ENCODE assay signal across 14 cellular contexts in genomic region chr11:34653031-34653430, GRCh38. TPM values are rescaled to one million over a fixed set of nuclear protein-coding genes. Genes with fewer than 3 reads are reported as not detected.
DNase-seq lines count a peak whose midpoint lies in the region; ATAC-seq, FAIRE-seq and TF ChIP-seq lines count a peak whose summit lies in the region.
"Had no signal": no experiment of that assay in that cellular context is flagged by ENCODE, and none has a peak within 500 bp of the region (broad histone marks: within the 10 kb centered on the region; RNA-seq: fewer than 3 reads in every experiment).

No MANE protein-coding gene starts in this region.

- no peaks in the 10 kb centered on the region for H3K9me3 ChIP-seq in astrocyte (ENCODE audit: insufficient read depth, low read depth, low read length)
- H3K9me3 ChIP-seq in HepG2 (ENCODE audit: low read length): no peaks in the 10 kb centered on the region
- H3K9me3 ChIP-seq in suprapubic skin: no peaks in the 10 kb centered on the region
- H3K9me3 ChIP-seq in kidney (ENCODE audit: control insufficient read depth in 1 of 2, low read length in 2 of 2): no peaks in the 10 kb centered on the region

- DNase-seq in astrocyte (ENCODE audit: low read depth): no peak
- no peak for DNase-seq in HepG2 (ENCODE audit: low spot score)
- no peak for DNase-seq in suprapubic skin (ENCODE audit: low spot score in 2 of 2)
- DNase-seq in natural killer cell: no peak
- DNase-seq in NCI-H2196 treated with DMSO at 0.1 percent for 48 hours (lab: John Stamatoyannopoulos, UW; ENCODE audit: unreplicated experiment): no peak
- DNase-seq in kidney: no peak
- DNase-seq: activated T-cell treated with anti-CD3 and anti-CD28 coated beads for 4 hours, NCI-H1694, NCI-H748 treated with DMSO at 0.1 percent for 48 hours, right cardiac atrium had no signal

- no peak for TF ChIP-seq CTCF in astrocyte (IDR thresholded peaks at IDR 0.05; ENCODE audit: insufficient read depth, low read depth, low read length)
- no peak for TF ChIP-seq CTCF in HepG2 (CRISPR knock-in tag; IDR thresholded peaks at IDR 0.05)
- no peak for TF ChIP-seq CTCF in suprapubic skin (IDR thresholded peaks at IDR 0.05)
- TF ChIP-seq CTCF in natural killer cell (IDR thresholded peaks at IDR 0.05): no peak
- TF ChIP-seq CTCF in kidney (IDR thresholded peaks at IDR 0.05; ENCODE audit: borderline replicate concordance, extremely low read depth, insufficient read depth): no peak

- H3K27ac Mint-ChIP-seq in IgD-negative memory B cell: peak overlapping the region in 1 of 3 donors; percentile 20
- H3K27ac Mint-ChIP-seq in astrocyte (ENCODE audit: unreplicated experiment): no peak overlapping the region
- H3K27ac Mint-ChIP-seq in natural killer cell: no peak overlapping the region
- H3K27ac Mint-ChIP-seq: WTC11 had no signal

- TF ChIP-seq EP300 in HepG2 (IDR thresholded peaks at IDR 0.05; ENCODE audit: low read depth in 2 of 2, low read length in 2 of 2) (no peak), HepG2 (CRISPR knock-in tag; IDR thresholded peaks at IDR 0.05; ENCODE audit: borderline replicate concordance) (no peak), suprapubic skin (IDR thresholded peaks at IDR 0.05) (no peak)

- H3K79me2 ChIP-seq in astrocyte (ENCODE audit: insufficient read depth, low read length) (no peaks in the 10 kb centered on the region), HepG2 (ENCODE audit: insufficient read depth, low read length) (no peaks in the 10 kb centered on the region)

- H3K27ac ChIP-seq in astrocyte (ENCODE audit: low read depth, low read length) (peak overlapping the region; percentile 72), HepG2 (ENCODE audit: extremely low read length, insufficient read depth, low read length) (peak overlapping the region; percentile 100), suprapubic skin (peak overlapping the region; percentile 85), kidney (ENCODE audit: low read depth in 2 of 2, low read length in 2 of 2) (peak overlapping the region in 1 of 2 donors; percentile 63)

- no TSS peak for BruUV-seq in HepG2 (replicated peaks; lab: Mats Ljungman, UMichigan)

- H2AFZ ChIP-seq in astrocyte (ENCODE audit: low read depth, low read length) (no peak overlapping the region), HepG2 (ENCODE audit: low read length) (no peak overlapping the region)

- H4K20me1 ChIP-seq in astrocyte (ENCODE audit: insufficient read depth, low read length): no peaks in the 10 kb centered on the region
- no peaks in the 10 kb centered on the region for H4K20me1 ChIP-seq in HepG2 (ENCODE audit: insufficient read depth, low read length)

- H3K4me1 ChIP-seq in astrocyte (ENCODE audit: insufficient read depth, low read length): peaks cover 41% of the 10 kb centered on the region
- H3K4me1 ChIP-seq in HepG2 (ENCODE audit: insufficient read depth, low read length): peaks cover 73% of the 10 kb centered on the region
- H3K4me1 ChIP-seq in suprapubic skin: peaks cover 59% of the 10 kb centered on the region
- no peaks in the 10 kb centered on the region for H3K4me1 ChIP-seq in kidney (ENCODE audit: control insufficient read depth in 1 of 2, insufficient read depth in 1 of 2, low read depth in 1 of 2, low read length in 2 of 2)

- POLR2A ChIA-PET in HepG2 (lab: Yijun Ruan, JAX): interaction anchor here (1.3 to 5.1 kb wide), 6 partner anchors 11 to 262 kb away, joined by 4 to 145 read pairs (median 31); partner anchors contain the start of gene APIP

- H3K9me3 Mint-ChIP-seq in IgD-negative memory B cell (peaks cover 0 to 1% (median 0%) of the 10 kb centered on the region in 3 donors), astrocyte (ENCODE audit: unreplicated experiment) (no peaks in the 10 kb centered on the region), natural killer cell (no peaks in the 10 kb centered on the region)

- H3K4me3 ChIP-seq in astrocyte (ENCODE audit: insufficient read depth, low read depth, low read length) (no peak overlapping the region), HepG2 (replicated peaks in 1 of 3; ENCODE audit: insufficient read depth in 1 of 3, low read depth in 2 of 3, low read length in 3 of 3) (no peak overlapping the region), suprapubic skin (no peak overlapping the region), kidney (ENCODE audit: low read length in 2 of 2) (no peak overlapping the region)
- H3K4me3 ChIP-seq: K562 had no signal

- H3K4me3 Mint-ChIP-seq in IgD-negative memory B cell: peak overlapping the region in 3 of 4 donors; percentile 35 to 87 (median 61)
- H3K4me3 Mint-ChIP-seq in astrocyte (ENCODE audit: unreplicated experiment): no peak overlapping the region
- H3K4me3 Mint-ChIP-seq in natural killer cell: no peak overlapping the region
- H3K4me3 Mint-ChIP-seq: WTC11 had no signal

- ATAC-seq in HepG2 (no peak), natural killer cell (no peak)
- ATAC-seq: right cardiac atrium, WTC11 had no signal

- H3K9ac ChIP-seq in astrocyte (ENCODE audit: low read length) (peak overlapping the region; percentile 57), HepG2 (ENCODE audit: insufficient read depth, low read depth, low read length) (peak overlapping the region; percentile 92), kidney (ENCODE audit: low read length in 2 of 2) (no peak overlapping the region)

- H3K27me3 ChIP-seq in astrocyte (ENCODE audit: insufficient read depth, low read length) (no peaks in the 10 kb centered on the region), HepG2 (ENCODE audit: control insufficient read depth in 1 of 2, insufficient read depth in 2 of 2, low read length in 2 of 2) (no peaks in the 10 kb centered on the region), suprapubic skin (no peaks in the 10 kb centered on the region)

- WGBS in HepG2 (ENCODE audit: low lambda C conversion rate): 98% methylated on average over 3 of the region's 3 CpGs
- 70% methylated on average over 3 of the region's 3 CpGs for WGBS in suprapubic skin

- FAIRE-seq in astrocyte (lab: Jason Lieb, UNC): no peak
- FAIRE-seq in HepG2 (lab: Jason Lieb, UNC): no peak
- FAIRE-seq in kidney (lab: Jason Lieb, UNC): no peak
- FAIRE-seq: K562 had no signal

- in situ Hi-C loops in HepG2 (cut with HindIII; ENCODE audit: extremely low pct_ligation_motif_present, low pct_unique_long_range_greater_than_20kb): loop anchor here (10.0 kb wide), 1 partner anchor 48 kb away; no protein-coding TSS in a partner anchor

- TF ChIP-seq RAD21 in HepG2 (CRISPR knock-in tag; IDR thresholded peaks at IDR 0.05): no peak

- H3K27me3 Mint-ChIP-seq in IgD-negative memory B cell: no peaks in the 10 kb centered on the region
- H3K27me3 Mint-ChIP-seq in astrocyte (ENCODE audit: low read depth, unreplicated experiment): no peaks in the 10 kb centered on the region
- peaks cover 40 to 55% of the 10 kb centered on the region in 2 donors for H3K27me3 Mint-ChIP-seq in natural killer cell (ENCODE audit: low read depth in 2 of 2)

- no peak for TF ChIP-seq POLR2A in HepG2 (IDR thresholded peaks at IDR 0.05; ENCODE audit: insufficient read depth in 1 of 2, low read depth in 2 of 2, low read length in 2 of 2)
- TF ChIP-seq POLR2A in suprapubic skin (IDR thresholded peaks at IDR 0.05): no peak

- H3K36me3 Mint-ChIP-seq in IgD-negative memory B cell (no peaks in the 10 kb centered on the region), astrocyte (ENCODE audit: low read depth, unreplicated experiment) (no peaks in the 10 kb centered on the region), natural killer cell (no peaks in the 10 kb centered on the region)

- no peaks in the 10 kb centered on the region for H3K36me3 ChIP-seq in astrocyte (ENCODE audit: insufficient read depth, low read length)
- no peaks in the 10 kb centered on the region for H3K36me3 ChIP-seq in HepG2 (replicated peaks in 1 of 2; ENCODE audit: control insufficient read depth in 1 of 2, insufficient read depth in 2 of 2, low read length in 2 of 2)
- H3K36me3 ChIP-seq in suprapubic skin: no peaks in the 10 kb centered on the region
- H3K36me3 ChIP-seq in kidney (ENCODE audit: control insufficient read depth in 1 of 2, insufficient read depth in 2 of 2, low read length in 2 of 2): no peaks in the 10 kb centered on the region

- peaks cover 37 to 47% (median 40%) of the 10 kb centered on the region in 3 donors for H3K4me1 Mint-ChIP-seq in IgD-negative memory B cell
- H3K4me1 Mint-ChIP-seq in astrocyte (ENCODE audit: low read depth, unreplicated experiment): peaks cover 40% of the 10 kb centered on the region
- peaks cover 29 to 42% of the 10 kb centered on the region in 2 donors for H3K4me1 Mint-ChIP-seq in natural killer cell

- CTCF ChIA-PET in HepG2 (lab: Yijun Ruan, JAX; ENCODE audit: low intra/inter-chr PET ratio, low total read pairs): interaction anchor here (0.8 kb wide), 1 partner anchor 67 kb away, joined by 3 read pairs; no protein-coding TSS in a partner anchor

- H3K4me2 ChIP-seq in astrocyte (ENCODE audit: low read length): peak overlapping the region; percentile 51
- H3K4me2 ChIP-seq in HepG2 (ENCODE audit: low read depth, low read length): peak overlapping the region; percentile 82

- intact Hi-C loops in HepG2 (cut with micrococcal nuclease; ENCODE audit: unreplicated experiment) (loop anchor here (10.0 kb wide), 1 partner anchor 742 kb away; no protein-coding TSS in a partner anchor), natural killer cell (cut with micrococcal nuclease) (loop anchor here (10.0 kb wide), 1 partner anchor 432 kb away; no protein-coding TSS in a partner anchor), kidney (cut with DNase I) (no loop called here)

RNA-seq across cellular contexts. Expression of gene EHF, which starts 32.1 kb away (rescaled TPM):
- polyA plus RNA-seq in IgD-negative memory B cell (not detected), HepG2 (2011; rRNA removed) (0.04 TPM in 1 of 2 replicates, not detected in the other), kidney (ENCODE audit: insufficient read depth, low read depth, low replicate concordance) (4.7 TPM)
- total RNA-seq in astrocyte (0.25 TPM in 1 of 2 replicates, not detected in the other), HepG2 (2016; rRNA removed; fragmentation: Illumina TruSeq; extraction: Trizol) (0.24 and 0.46 TPM in 2 replicates), suprapubic skin (100 to 1,000 TPM in 3 of 4 donors, 10 to 100 TPM in 1; 99.2 to 138 (median 118) TPM), natural killer cell (not detected), kidney (65.5 TPM)
- not detected in 2 replicates for total RNA-seq in HepG2 (2016; cell fraction: cytosol; rRNA removed; fragmentation: Illumina TruSeq; extraction: Trizol; ENCODE audit: low read depth)
- 0.19 and 0.65 TPM in 2 replicates for total RNA-seq in HepG2 (2016; cell fraction: insoluble cytoplasmic fraction; rRNA removed; fragmentation: Illumina TruSeq; extraction: Trizol)
- 0.09 and 0.24 TPM in 2 replicates for total RNA-seq in HepG2 (2016; cell fraction: membrane; rRNA removed; fragmentation: Illumina TruSeq; extraction: Trizol)
- 0.22 and 0.28 TPM in 2 replicates for total RNA-seq in HepG2 (2016; cell fraction: nucleus; rRNA removed; fragmentation: Illumina TruSeq; extraction: Trizol)
- 0.08 TPM in 1 of 2 replicates, not detected in the other for polyA plus RNA-seq in HepG2 (2011; cell fraction: cytosol; rRNA removed)
- 0.07 TPM in 1 of 2 replicates, not detected in the other for polyA plus RNA-seq in HepG2 (2011; cell fraction: nucleus; rRNA removed)
- not detected in 2 replicates for polyA plus RNA-seq in HepG2 (2012)
- 0.06 and 0.17 TPM in 2 replicates for polyA plus RNA-seq in HepG2 (2016; cell fraction: cytosol; fragmentation: Illumina TruSeq; extraction: Trizol; ENCODE audit: low read depth)
- 0.13 and 0.40 TPM in 2 replicates for polyA plus RNA-seq in HepG2 (2016; cell fraction: insoluble cytoplasmic fraction; fragmentation: Illumina TruSeq; extraction: Trizol; ENCODE audit: low read depth)
- polyA plus RNA-seq in HepG2 (2016; cell fraction: membrane; fragmentation: Illumina TruSeq; extraction: Trizol; ENCODE audit: low read depth): 0.13 TPM in 1 of 2 replicates, not detected in the other
- polyA plus RNA-seq in HepG2 (2016; cell fraction: nucleus; fragmentation: Illumina TruSeq; extraction: Trizol; ENCODE audit: insufficient read depth, low read depth): 0.28 and 0.30 TPM in 2 replicates
- polyA minus RNA-seq in HepG2 (2011; rRNA and poly(A)+ RNA removed; ENCODE audit: low replicate concordance): 0.06 and 0.65 TPM in 2 replicates
- polyA minus RNA-seq in HepG2 (2011; cell fraction: cytosol; rRNA and poly(A)+ RNA removed): not detected in 2 replicates
- polyA minus RNA-seq in HepG2 (2011; cell fraction: nucleus; rRNA and poly(A)+ RNA removed): 0.25 and 0.39 TPM in 2 replicates
- total RNA-seq: myocyte had no signal

Comparison
In these comparisons a context has a peak if more than half of its experiments do, and no peak if none do; other contexts are left out.
1. H3K4me3 Mint-ChIP-seq: peak in IgD-negative memory B cell (3 of 4); none in astrocyte (single experiment) and natural killer cell (single experiment).
2. H3K9ac ChIP-seq: peak in astrocyte (single experiment) and HepG2 (single experiment); none in kidney (0 of 2).
3. RNA of gene EHF, which starts 32.1 kb away (total RNA-seq): 99.2 to 138 TPM in suprapubic skin and 65.5 TPM in kidney (single experiment); 0.09 to 0.65 TPM in HepG2, 0.25 TPM in astrocyte and not detected in natural killer cell; every median in the first group is over 10 times any median in the second.